8 cellular contexts compared by ENCODE assay signal in genomic region chr10:92418891-92419290, GRCh38.
"Had no signal": no experiment of that assay in that cellular context is flagged by ENCODE, and none has a peak within 500 bp of the region (broad histone marks: within the 10 kb centered on the region; RNA-seq: fewer than 3 reads in every experiment).

No MANE protein-coding gene starts in this region.

- H2AFZ ChIP-seq: GM23248 had no signal

- H3K36me3 ChIP-seq: HAP-1 had no signal

- ATAC-seq: HCT116, K562 had no signal

- H3K9me3 Mint-ChIP-seq: HFFc6 had no signal

- H3K27ac ChIP-seq: GM23248 had no signal

- H3K9me3 ChIP-seq: HAP-1 had no signal

- DNase-seq: GM23248, GOT3, H7, HFFc6, IMR-90 had no signal

- H3K4me1 ChIP-seq: HAP-1 had no signal

- H3K27ac Mint-ChIP-seq: HFFc6 had no signal

- H3K9ac ChIP-seq: GM23248 had no signal

- H3K4me3 Mint-ChIP-seq: HFFc6 had no signal

- H3K4me3 ChIP-seq: GM23248, HAP-1, K562 had no signal
